In genomic region chr1:161768986-161769672, GRCh38 we compare ENCODE assay signal across 17 cellular contexts. TPM values are rescaled to one million over a fixed set of nuclear protein-coding genes. Genes with fewer than 3 reads are reported as not detected.
"Had no signal": no experiment of that assay in that cellular context is flagged by ENCODE, and none has a peak within 500 bp of the region (broad histone marks: within the 10 kb centered on the region; RNA-seq: fewer than 3 reads in every experiment).

No MANE protein-coding gene starts in this region.

- H3K4me1 ChIP-seq: colonic mucosa had no signal

- FAIRE-seq: frontal cortex, pancreas had no signal

- H3K9me3 Mint-ChIP-seq: activated naive CD4-positive, alpha-beta T cell treated with anti-CD3 and anti-CD28 coated beads, Interleukin-2, amount 50 U/mL, for 72 hours; activated T-helper 2 cell treated with anti-CD3 and anti-CD28 coated beads, Interferon-gamma antibody, Interleukin-2, Interleukin-4, amounts not matched to agents 10 μg/mL and 5 μg/mL and 100 μg/mL, durations not matched to agents 14 hours and 24 hours and 36 hours; naive thymus-derived CD4-positive, alpha-beta T cell had no signal

- H3K27me3 ChIP-seq: colonic mucosa, heart left ventricle, pancreas had no signal

- DNase-seq: activated CD4-positive, alpha-beta T cell treated with anti-CD3 and anti-CD28 coated beads, Interleukin-2, amount 50 U/mL, for 1 hour; activated CD4-positive, CD25-positive, alpha-beta regulatory T cell; activated CD8-positive, alpha-beta memory T cell treated with anti-CD3 and anti-CD28 coated beads for 24 hours; caudate nucleus; colonic mucosa; effector CD4-positive, alpha-beta T cell; heart left ventricle; mucosa of descending colon; naive thymus-derived CD4-positive, alpha-beta T cell; pancreas; stimulated activated CD4-positive, alpha-beta T cell treated with anti-CD3 and anti-CD28 coated beads, Interleukin-12 subunit alpha, Interleukin-12 subunit beta, amount 100 ng/mL, for 4 hours; stimulated activated CD4-positive, alpha-beta T cell treated with anti-CD3 and anti-CD28 coated beads, Interleukin-2, amount 100 ng/mL, for 24 hours; SW 1271 had no signal

- H3K36me3 ChIP-seq: colonic mucosa, heart left ventricle, pancreas had no signal

- ATAC-seq: activated naive CD4-positive, alpha-beta T cell treated with anti-CD3 and anti-CD28 coated beads, Interleukin-2, amount 50 U/mL, for 72 hours; heart left ventricle; left lobe of liver; mucosa of descending colon; naive thymus-derived CD4-positive, alpha-beta T cell; pancreas had no signal

- H3K27me3 Mint-ChIP-seq: naive thymus-derived CD4-positive, alpha-beta T cell had no signal

- H3K4me3 ChIP-seq: colonic mucosa, heart left ventricle, mucosa of descending colon, pancreas had no signal

- H3K9me3 ChIP-seq: colonic mucosa, heart left ventricle, mucosa of descending colon, pancreas had no signal

- H3K27ac ChIP-seq: colonic mucosa, heart left ventricle, pancreas had no signal

RNA-seq across cellular contexts. Expression of gene FCRLB, which starts 47.8 kb away (rescaled TPM):
- total RNA-seq: activated naive CD4-positive, alpha-beta T cell treated with anti-CD3 and anti-CD28 coated beads, Interleukin-2, amount 50 U/mL, for 72 hours; activated T-helper 2 cell treated with anti-CD3 and anti-CD28 coated beads, Interferon-gamma antibody, Interleukin-2, Interleukin-4, amounts not matched to agents 10 μg/mL and 5 μg/mL and 100 μg/mL, durations not matched to agents 14 hours and 24 hours and 36 hours had no signal
